In genomic region chr1:36988311-36988710, GRCh38 we compare ENCODE assay signal across 25 cellular contexts. TPM values are rescaled to one million over a fixed set of nuclear protein-coding genes. Genes with fewer than 3 reads are reported as not detected.
DNase-seq lines count a peak whose midpoint lies in the region; ATAC-seq and TF ChIP-seq lines count a peak whose summit lies in the region.
"Had no signal": no experiment of that assay in that cellular context is flagged by ENCODE, and none has a peak within 500 bp of the region (broad histone marks: within the 10 kb centered on the region; RNA-seq: fewer than 3 reads in every experiment).

No MANE protein-coding gene starts in this region.

- no peak overlapping the region for H3K4me3 ChIP-seq in neuronal stem cell (ENCODE audit: low read length in 2 of 2)
- H3K4me3 ChIP-seq: BLaER1, heart left ventricle, vagina had no signal

- no peaks in the 10 kb centered on the region for H3K79me1 ChIP-seq in neuronal stem cell (ENCODE audit: low read depth, low read length)

- H3K9ac ChIP-seq in neuronal stem cell (ENCODE audit: low read depth, low read length, poor library complexity): peak overlapping the region; percentile 74
- H3K9ac ChIP-seq: BLaER1 had no signal

- H3K9me3 ChIP-seq in neuronal stem cell (replicated peaks in 1 of 2; ENCODE audit: control insufficient read depth in 2 of 2, insufficient read depth in 1 of 2, low read depth in 1 of 2, low read length in 2 of 2): no peaks in the 10 kb centered on the region
- H3K9me3 ChIP-seq: BLaER1, heart left ventricle, vagina had no signal

- H3K18ac ChIP-seq in neuronal stem cell (ENCODE audit: low read length): peak overlapping the region; percentile 92

- H3K27me3 ChIP-seq in neuronal stem cell (ENCODE audit: control insufficient read depth in 3 of 3, insufficient read depth in 3 of 3, low read depth in 1 of 3, low read length in 3 of 3): peaks cover 0 to 15% (median 0%) of the 10 kb centered on the region in 3 experiments
- H3K27me3 ChIP-seq: BLaER1, vagina had no signal

- no peaks in the 10 kb centered on the region for H3K4me1 Mint-ChIP-seq in glutamatergic neuron (ENCODE audit: low read depth, unreplicated experiment)
- H3K4me1 Mint-ChIP-seq: activated CD4-positive, alpha-beta T cell treated with anti-CD3 and anti-CD28 coated beads, Interleukin-2, amount 10 ng/mL, durations not matched to agents 7 days and 5 days; activated CD8-positive, alpha-beta memory T cell treated with anti-CD3 and anti-CD28 coated beads, Interleukin-2, amount 10 ng/mL, durations not matched to agents 7 days and 5 days; central memory CD8-positive, alpha-beta T cell had no signal

- peak overlapping the region; percentile 85 for H2BK120ac ChIP-seq in neuronal stem cell (ENCODE audit: low read depth, low read length)

- TF ChIP-seq CTCF in glutamatergic neuron (IDR thresholded peaks at IDR 0.05; ENCODE audit: partially characterized antibody, unreplicated experiment): no peak

- H3K36me3 Mint-ChIP-seq in glutamatergic neuron (ENCODE audit: unreplicated experiment): peaks cover 4% of the 10 kb centered on the region
- H3K36me3 Mint-ChIP-seq: activated CD8-positive, alpha-beta memory T cell treated with anti-CD3 and anti-CD28 coated beads, Interleukin-2, amount 10 ng/mL, durations not matched to agents 7 days and 5 days had no signal

- peaks cover 7% of the 10 kb centered on the region for H3K9me3 Mint-ChIP-seq in glutamatergic neuron (ENCODE audit: unreplicated experiment)
- H3K9me3 Mint-ChIP-seq: activated CD4-positive, alpha-beta T cell treated with anti-CD3 and anti-CD28 coated beads, Interleukin-2, amount 10 ng/mL, durations not matched to agents 7 days and 5 days; activated naive CD4-positive, alpha-beta T cell treated with anti-CD3 and anti-CD28 coated beads for 36 hours; activated T-cell treated with anti-CD3 and anti-CD28 coated beads, Interleukin-2, amount 50 U/mL, for 72 hours; central memory CD8-positive, alpha-beta T cell; H9 had no signal

- H2AFZ ChIP-seq in neuronal stem cell (ENCODE audit: low read length): no peak overlapping the region

- DNase-seq in Ammon's horn (ENCODE audit: low spot score) (peak; percentile 47), amygdala (lab: John Stamatoyannopoulos, UW) (peak in 38 of 56 donors; percentile 7 to 67 (median 36)), hypothalamus (lab: John Stamatoyannopoulos, UW) (peak in 39 of 51 donors; percentile 9 to 75 (median 50)), neuronal stem cell (ENCODE audit: low spot score) (no peak), putamen (ENCODE audit: low spot score) (no peak), NCI-H774 (lab: John Stamatoyannopoulos, UW) (no peak), glutamatergic neuron (no peak)
- DNase-seq: ACHN; activated CD4-positive, alpha-beta T cell treated with anti-CD3 and anti-CD28 coated beads, Interleukin-2, amount 10 ng/mL, durations not matched to agents 7 days and 5 days; activated CD8-positive, alpha-beta memory T cell treated with anti-CD3 and anti-CD28 coated beads, Interleukin-2, amount 10 ng/mL, durations not matched to agents 7 days and 5 days; activated naive CD4-positive, alpha-beta T cell treated with anti-CD3 and anti-CD28 coated beads for 36 hours; activated T-cell treated with anti-CD3 and anti-CD28 coated beads, Interleukin-2, amount 50 U/mL, for 72 hours; aorta; H9; heart left ventricle; KG1; NCI-H226; OCI-M1; SW 1271; T1000 had no signal

- peak overlapping the region; percentile 31 for H2BK12ac ChIP-seq in neuronal stem cell (ENCODE audit: low read length)

- H3K4me2 ChIP-seq in neuronal stem cell (ENCODE audit: insufficient read depth, low read length, poor library complexity, severe bottlenecking): no peak overlapping the region
- H3K4me2 ChIP-seq: BLaER1 had no signal

- peak overlapping the region; percentile 59 for H3K27ac ChIP-seq in neuronal stem cell (replicated peaks; ENCODE audit: low read length)
- H3K27ac ChIP-seq: BLaER1, heart left ventricle, vagina had no signal

- no peak overlapping the region for H4K91ac ChIP-seq in neuronal stem cell (ENCODE audit: low read depth, low read length, poor library complexity)

- H3K23ac ChIP-seq in neuronal stem cell (ENCODE audit: low read depth, low read length, poor library complexity): no peak overlapping the region

- peak overlapping the region; percentile 40 for H2AK5ac ChIP-seq in neuronal stem cell (ENCODE audit: low read depth, low read length)

- no peak overlapping the region for H3K4ac ChIP-seq in neuronal stem cell (ENCODE audit: low read length)

- H3K14ac ChIP-seq in neuronal stem cell (ENCODE audit: low read length): no peak overlapping the region

- WGBS in neuronal stem cell (ENCODE audit: extremely low coverage in 2 of 2, insufficient read length in 2 of 2, insufficient replicate concordance in 1 of 2), 2 donors: no CpG with 5 or more reads among the region's 10 CpGs

- H3K4me1 ChIP-seq in neuronal stem cell (ENCODE audit: control insufficient read depth in 2 of 2, insufficient read depth in 1 of 2, low read depth in 1 of 2, low read length in 2 of 2): peaks cover 0 to 25% of the 10 kb centered on the region in 2 donors
- H3K4me1 ChIP-seq: BLaER1, heart left ventricle had no signal

- peaks cover 16% of the 10 kb centered on the region for H3K27me3 Mint-ChIP-seq in glutamatergic neuron (ENCODE audit: unreplicated experiment)
- H3K27me3 Mint-ChIP-seq: activated CD4-positive, alpha-beta T cell treated with anti-CD3 and anti-CD28 coated beads, Interleukin-2, amount 10 ng/mL, durations not matched to agents 7 days and 5 days; activated CD8-positive, alpha-beta memory T cell treated with anti-CD3 and anti-CD28 coated beads, Interleukin-2, amount 10 ng/mL, durations not matched to agents 7 days and 5 days had no signal

- ATAC-seq in HG02571 (IDR thresholded peaks at IDR 0.05; ENCODE audit: unreplicated experiment): no peak
- ATAC-seq: activated CD8-positive, alpha-beta memory T cell treated with anti-CD3 and anti-CD28 coated beads, Interleukin-2, amount 10 ng/mL, durations not matched to agents 7 days and 5 days; activated T-cell treated with anti-CD3 and anti-CD28 coated beads, Interleukin-2, amount 50 U/mL, for 72 hours had no signal

- H4K8ac ChIP-seq in neuronal stem cell (ENCODE audit: low read depth, low read length): no peak overlapping the region

- no peak overlapping the region for H3K27ac Mint-ChIP-seq in glutamatergic neuron (ENCODE audit: unreplicated experiment)
- H3K27ac Mint-ChIP-seq: activated CD4-positive, alpha-beta T cell treated with anti-CD3 and anti-CD28 coated beads, Interleukin-2, amount 10 ng/mL, durations not matched to agents 7 days and 5 days; activated CD8-positive, alpha-beta memory T cell treated with anti-CD3 and anti-CD28 coated beads, Interleukin-2, amount 10 ng/mL, durations not matched to agents 7 days and 5 days; activated naive CD4-positive, alpha-beta T cell treated with anti-CD3 and anti-CD28 coated beads for 36 hours; activated T-cell treated with anti-CD3 and anti-CD28 coated beads, Interleukin-2, amount 50 U/mL, for 72 hours had no signal

- no peaks in the 10 kb centered on the region for H3K36me3 ChIP-seq in neuronal stem cell (replicated peaks in 1 of 2; ENCODE audit: control insufficient read depth in 2 of 2, insufficient read depth in 2 of 2, low read length in 2 of 2)
- H3K36me3 ChIP-seq: BLaER1, heart left ventricle, vagina had no signal

- no peak overlapping the region for H3K4me3 Mint-ChIP-seq in glutamatergic neuron (ENCODE audit: unreplicated experiment)
- H3K4me3 Mint-ChIP-seq: activated CD4-positive, alpha-beta T cell treated with anti-CD3 and anti-CD28 coated beads, Interleukin-2, amount 10 ng/mL, durations not matched to agents 7 days and 5 days; activated CD8-positive, alpha-beta memory T cell treated with anti-CD3 and anti-CD28 coated beads, Interleukin-2, amount 10 ng/mL, durations not matched to agents 7 days and 5 days; activated naive CD4-positive, alpha-beta T cell treated with anti-CD3 and anti-CD28 coated beads for 36 hours; activated T-cell treated with anti-CD3 and anti-CD28 coated beads, Interleukin-2, amount 50 U/mL, for 72 hours; central memory CD8-positive, alpha-beta T cell; H9 had no signal

- peak overlapping the region; percentile 67 for H2BK5ac ChIP-seq in neuronal stem cell (ENCODE audit: low read length)

- peak overlapping the region; percentile 61 for H2BK15ac ChIP-seq in neuronal stem cell (ENCODE audit: low read length)

RNA-seq across cellular contexts. Expression of gene GRIK3, which starts 46.0 kb away (rescaled TPM):
- polyA plus RNA-seq in neuronal stem cell (2013, experiment 1 of 2): 1.2 TPM
- polyA plus RNA-seq in neuronal stem cell (2013, experiment 2 of 2): 1.1 TPM
- 60.1 TPM for total RNA-seq in glutamatergic neuron (ENCODE audit: unreplicated experiment)
- total RNA-seq: activated CD4-positive, alpha-beta T cell treated with anti-CD3 and anti-CD28 coated beads, Interleukin-2, amount 10 ng/mL, durations not matched to agents 7 days and 5 days; activated CD8-positive, alpha-beta memory T cell treated with anti-CD3 and anti-CD28 coated beads, Interleukin-2, amount 10 ng/mL, durations not matched to agents 7 days and 5 days; activated naive CD4-positive, alpha-beta T cell treated with anti-CD3 and anti-CD28 coated beads for 36 hours; activated T-cell treated with anti-CD3 and anti-CD28 coated beads, Interleukin-2, amount 50 U/mL, for 72 hours; renal cortical epithelial cell had no signal
- polyA plus RNA-seq: aorta had no signal

Comparison
In these comparisons a context has a peak if more than half of its experiments do, and no peak if none do; other contexts are left out.
1. DNase-seq: peak in Ammon's horn (single experiment), amygdala (38 of 56) and hypothalamus (39 of 51); none in neuronal stem cell (single experiment), putamen (single experiment), NCI-H774 (single experiment) and glutamatergic neuron (single experiment).